In genomic region chr6:27545271-27546046, GRCh38 we compare ENCODE assay signal across 1 cellular context.
TF ChIP-seq lines count a peak whose summit lies in the region.

No MANE protein-coding gene starts in this region.

TF ChIP-seq in K562, 482 proteins besides CTCF, POLR2A, EP300 and RAD21 (continued from another document and continues in another):
- TF ChIP-seq ZNF512 (tag; IDR thresholded peaks at IDR 0.05) (no peak), ZKSCAN3 (CRISPR knock-in tag; IDR thresholded peaks at IDR 0.05) (no peak), FOXA3 (CRISPR knock-in tag; conservative IDR thresholded peaks at IDR 0.05 in 1 of 2, IDR thresholded peaks at IDR 0.05 in 1 of 2) (no peak), ZNF324 (CRISPR knock-in tag; IDR thresholded peaks at IDR 0.05) (no peak), PML (IDR thresholded peaks at IDR 0.05; ENCODE audit: low read length) (no peak), DACH1 (IDR thresholded peaks at IDR 0.05; ENCODE audit: partially characterized antibody) (no peak), ZNF445 (CRISPR knock-in tag; IDR thresholded peaks at IDR 0.05; ENCODE audit: low read depth) (no peak), PTBP1 (IDR thresholded peaks at IDR 0.05; ENCODE audit: low read depth, low read length) (no peak), GATA2 (CRISPR knock-in tag; IDR thresholded peaks at IDR 0.05) (peak; percentile 18; the same call in 1 of the 2 replicates), CBX3 (IDR thresholded peaks at IDR 0.05; ENCODE audit: borderline replicate concordance in 1 of 2, low read length in 2 of 2) (peak in 1 of 2 experiments; percentile 33; a peak in 1 of 3 replicates), ZNF274 (IDR thresholded peaks at IDR 0.05; ENCODE audit: borderline replicate concordance, low read depth, low read length) (no peak; the same call in 1 of the 2 replicates), TGIF2 (CRISPR knock-in tag; IDR thresholded peaks at IDR 0.05) (no peak), TBP (optimal IDR thresholded peaks at IDR 0.05; ENCODE audit: low read depth, low read length) (peak; percentile 99), CEBPG (CRISPR knock-in tag; IDR thresholded peaks at IDR 0.05) (peak; percentile 70), CEBPG (tag; conservative IDR thresholded peaks at IDR 0.05 in 1 of 2, IDR thresholded peaks at IDR 0.05 in 1 of 2) (peak; percentile 49 to 60; a peak in 1 of 4 replicates), CEBPB (tag; IDR thresholded peaks at IDR 0.05) (peak; percentile 87), ILK (tag; IDR thresholded peaks at IDR 0.05; ENCODE audit: borderline replicate concordance, low read depth) (no peak), NCOA2 (IDR thresholded peaks at IDR 0.05; ENCODE audit: partially characterized antibody in 2 of 2) (no peak), GTF2F1 (IDR thresholded peaks at IDR 0.05; ENCODE audit: low read depth, low read length) (peak; percentile 72; the same call in 1 of the 2 replicates), TAF15 (IDR thresholded peaks at IDR 0.05; ENCODE audit: low read depth, low read length) (no peak), ZNF12 (CRISPR knock-in tag; IDR thresholded peaks at IDR 0.05) (peak; percentile 75), ZSCAN29 (IDR thresholded peaks at IDR 0.05) (peak; percentile 87), RBBP5 (IDR thresholded peaks at IDR 0.05; ENCODE audit: borderline replicate concordance, insufficient read depth, low read length, poor library complexity, severe bottlenecking) (peak; percentile 85), KAT7 (CRISPR knock-in tag; IDR thresholded peaks at IDR 0.05; ENCODE audit: borderline replicate concordance) (no peak), DDX20 (tag; IDR thresholded peaks at IDR 0.05; ENCODE audit: low read depth) (no peak), TAF9B (IDR thresholded peaks at IDR 0.05; ENCODE audit: partially characterized antibody) (no peak), CBFB (CRISPR knock-in tag; IDR thresholded peaks at IDR 0.05) (peak; percentile 83; the same call in 1 of the 2 replicates), NR3C1 (CRISPR knock-in tag; IDR thresholded peaks at IDR 0.05) (no peak), RBM14 (IDR thresholded peaks at IDR 0.05; ENCODE audit: borderline replicate concordance, insufficient read depth, low read depth, low read length) (no peak), NR4A1 (CRISPR knock-in tag; IDR thresholded peaks at IDR 0.05) (no peak), NR4A1 (tag; IDR thresholded peaks at IDR 0.05) (peak; percentile 72; the same call in 1 of the 2 replicates), TFE3 (CRISPR knock-in tag; IDR thresholded peaks at IDR 0.05) (no peak), ZNF124 (CRISPR knock-in tag; IDR thresholded peaks at IDR 0.05) (no peak), REST (CRISPR knock-in tag; IDR thresholded peaks at IDR 0.05; ENCODE audit: low read depth) (no peak), JUND (IDR thresholded peaks at IDR 0.05; ENCODE audit: borderline replicate concordance, low read depth, low read length) (peak; percentile 77), JUND (tag; IDR thresholded peaks at IDR 0.05; ENCODE audit: borderline replicate concordance, low read depth, low read length) (peak; percentile 71; the same call in 1 of the 3 replicates), MTF1 (CRISPR knock-in tag; IDR thresholded peaks at IDR 0.05; ENCODE audit: borderline replicate concordance) (peak; percentile 68; the same call in 1 of the 2 replicates), TAF1 (IDR thresholded peaks at IDR 0.05; ENCODE audit: control insufficient read depth, extremely low read depth, insufficient read depth, low read length, severe bottlenecking) (peak; percentile 51), CBFA2T2 (conservative IDR thresholded peaks at IDR 0.05) (no peak), POLR2H (tag; IDR thresholded peaks at IDR 0.05; ENCODE audit: low read depth) (peak; percentile 99), PHF20 (IDR thresholded peaks at IDR 0.05; ENCODE audit: partially characterized antibody) (peak; percentile 37), CXXC5 (CRISPR knock-in tag; IDR thresholded peaks at IDR 0.05) (peak; percentile 91), ZNF449 (CRISPR knock-in tag; IDR thresholded peaks at IDR 0.05) (no peak), JUN (IDR thresholded peaks at IDR 0.05; ENCODE audit: borderline replicate concordance, low read depth, low read length) (no peak), JUN (CRISPR knock-in tag; IDR thresholded peaks at IDR 0.05; ENCODE audit: borderline replicate concordance) (no peak), RB1 (IDR thresholded peaks at IDR 0.05; ENCODE audit: low read depth) (peak; percentile 99), PCBP1 (IDR thresholded peaks at IDR 0.05; ENCODE audit: low read depth, low read length, poor library complexity, severe bottlenecking) (no peak), SMAD2 (IDR thresholded peaks at IDR 0.05; ENCODE audit: low read depth, low read length) (no peak), FOXA1 (IDR thresholded peaks at IDR 0.05; ENCODE audit: borderline replicate concordance) (no peak), CBX2 (IDR thresholded peaks at IDR 0.05; ENCODE audit: insufficient read depth, low read length, poor library complexity, severe bottlenecking) (no peak), CHD2 (IDR thresholded peaks at IDR 0.05; ENCODE audit: low read depth, low read length) (peak; percentile 53; the same call in 1 of the 2 replicates), ZNF830 (CRISPR knock-in tag; IDR thresholded peaks at IDR 0.05) (peak; percentile 71; the same call in 1 of the 2 replicates), POLR3A (IDR thresholded peaks at IDR 0.05; ENCODE audit: borderline replicate concordance, extremely low read depth, insufficient read depth, insufficient read length) (peak; percentile 92), ATF6 (CRISPR knock-in tag; IDR thresholded peaks at IDR 0.05) (peak; percentile 95), ZNF695 (CRISPR knock-in tag; IDR thresholded peaks at IDR 0.05) (no peak), ELF4 (CRISPR knock-in tag; IDR thresholded peaks at IDR 0.05) (no peak), HNRNPK (IDR thresholded peaks at IDR 0.05; ENCODE audit: low read depth, low read length, poor library complexity, severe bottlenecking) (no peak), LARP7 (IDR thresholded peaks at IDR 0.05) (no peak), RERE (CRISPR knock-in tag; IDR thresholded peaks at IDR 0.05; ENCODE audit: borderline replicate concordance) (no peak), TAF7 (tag; IDR thresholded peaks at IDR 0.05) (no peak), MCM7 (IDR thresholded peaks at IDR 0.05) (no peak), SREBF1 (IDR thresholded peaks at IDR 0.05; ENCODE audit: borderline replicate concordance, low read depth, low read length) (no peak), ZNF282 (CRISPR knock-in tag; IDR thresholded peaks at IDR 0.05) (no peak)
